ENCODE assay signal across 2 cellular contexts in genomic region chrX:17787557-17787956, GRCh38.
TF ChIP-seq lines count a peak whose summit lies in the region.

No MANE protein-coding gene starts in this region.

TF ChIP-seq in A549, 52 proteins besides CTCF, POLR2A, EP300 and RAD21:
- TF ChIP-seq HMGXB4 (CRISPR knock-in tag; IDR thresholded peaks at IDR 0.05; ENCODE audit: borderline replicate concordance): no peak
- no peak for TF ChIP-seq TP53 (CRISPR knock-in tag; IDR thresholded peaks at IDR 0.05)
- no peak for TF ChIP-seq HEYL (CRISPR knock-in tag; IDR thresholded peaks at IDR 0.05)
- no peak for TF ChIP-seq FOSB (CRISPR knock-in tag; IDR thresholded peaks at IDR 0.05)
- TF ChIP-seq E2F6 (IDR thresholded peaks at IDR 0.05; ENCODE audit: borderline replicate concordance, low read depth): no peak
- no peak for TF ChIP-seq REST (IDR thresholded peaks at IDR 0.05)
- TF ChIP-seq SMC3 (IDR thresholded peaks at IDR 0.05): no peak
- no peak for TF ChIP-seq CBX2 (IDR thresholded peaks at IDR 0.05; ENCODE audit: borderline replicate concordance, low read depth)
- TF ChIP-seq CEBPB (IDR thresholded peaks at IDR 0.05): no peak
- no peak for TF ChIP-seq ZSCAN20 (CRISPR knock-in tag; IDR thresholded peaks at IDR 0.05)
- no peak for TF ChIP-seq NFE2L2 (conservative IDR thresholded peaks at IDR 0.05; ENCODE audit: low read length)
- no peak for TF ChIP-seq MAX (IDR thresholded peaks at IDR 0.05)
- TF ChIP-seq, protein P1, sequence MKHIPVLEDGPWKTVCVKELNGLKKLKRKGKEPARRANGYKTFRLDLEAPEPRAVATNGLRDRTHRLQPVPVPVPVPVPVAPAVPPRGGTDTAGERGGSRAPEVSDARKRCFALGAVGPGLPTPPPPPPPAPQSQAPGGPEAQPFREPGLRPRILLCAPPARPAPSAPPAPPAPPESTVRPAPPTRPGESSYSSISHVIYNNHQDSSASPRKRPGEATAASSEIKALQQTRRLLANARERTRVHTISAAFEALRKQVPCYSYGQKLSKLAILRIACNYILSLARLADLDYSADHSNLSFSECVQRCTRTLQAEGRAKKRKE (CRISPR knock-in tag; IDR thresholded peaks at IDR 0.05; ENCODE audit: low read depth): no peak
- no peak for TF ChIP-seq ESRRA (IDR thresholded peaks at IDR 0.05; ENCODE audit: borderline replicate concordance, low read length)
- no peak for TF ChIP-seq RCOR1 (IDR thresholded peaks at IDR 0.05; ENCODE audit: low read depth, low read length)
- TF ChIP-seq CHD4 (IDR thresholded peaks at IDR 0.05; ENCODE audit: borderline replicate concordance): no peak
- no peak for TF ChIP-seq NR3C1 (IDR thresholded peaks at IDR 0.05)
- no peak for TF ChIP-seq HDAC2 (IDR thresholded peaks at IDR 0.05)
- TF ChIP-seq, protein P2, sequence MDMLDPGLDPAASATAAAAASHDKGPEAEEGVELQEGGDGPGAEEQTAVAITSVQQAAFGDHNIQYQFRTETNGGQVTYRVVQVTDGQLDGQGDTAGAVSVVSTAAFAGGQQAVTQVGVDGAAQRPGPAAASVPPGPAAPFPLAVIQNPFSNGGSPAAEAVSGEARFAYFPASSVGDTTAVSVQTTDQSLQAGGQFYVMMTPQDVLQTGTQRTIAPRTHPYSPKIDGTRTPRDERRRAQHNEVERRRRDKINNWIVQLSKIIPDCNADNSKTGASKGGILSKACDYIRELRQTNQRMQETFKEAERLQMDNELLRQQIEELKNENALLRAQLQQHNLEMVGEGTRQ (IDR thresholded peaks at IDR 0.05): no peak
TF ChIP-seq in A549: peak in this region for 0.

TF ChIP-seq in H1, 55 proteins besides CTCF, POLR2A, EP300 and RAD21:
- TF ChIP-seq TBP (IDR thresholded peaks at IDR 0.05; ENCODE audit: low read depth, low read length) (no peak), ATF3 (IDR thresholded peaks at IDR 0.05; ENCODE audit: insufficient read depth, low read depth, low read length) (no peak), EGR1 (IDR thresholded peaks at IDR 0.05; ENCODE audit: borderline replicate concordance, low read depth, low read length) (no peak), BRCA1 (IDR thresholded peaks at IDR 0.05; ENCODE audit: low read depth, low read length) (no peak), CEBPB (IDR thresholded peaks at IDR 0.05; ENCODE audit: low read depth, low read length) (no peak), BCL11A (IDR thresholded peaks at IDR 0.05; ENCODE audit: low read depth in 2 of 2, low read length in 2 of 2) (no peak), FOSL1 (IDR thresholded peaks at IDR 0.05; ENCODE audit: insufficient read depth, low read depth, low read length) (no peak), JUND (IDR thresholded peaks at IDR 0.05; ENCODE audit: low read length) (no peak), SP1 (IDR thresholded peaks at IDR 0.05; ENCODE audit: low read depth, low read length) (no peak), MAFK (IDR thresholded peaks at IDR 0.05; ENCODE audit: low read depth, low read length) (no peak), CTBP2 (IDR thresholded peaks at IDR 0.05; ENCODE audit: borderline replicate concordance, insufficient read depth, insufficient read length, low read length) (no peak), MAX (IDR thresholded peaks at IDR 0.05) (no peak), HDAC6 (IDR thresholded peaks at IDR 0.05; ENCODE audit: low read depth, low read length) (no peak), ATF2 (IDR thresholded peaks at IDR 0.05; ENCODE audit: low read length) (no peak), SIX5 (IDR thresholded peaks at IDR 0.05; ENCODE audit: low read depth, low read length) (no peak), GABPA (IDR thresholded peaks at IDR 0.05; ENCODE audit: borderline replicate concordance, insufficient read depth, low read length) (no peak), SIN3A (conservative IDR thresholded peaks at IDR 0.05 in 1 of 2, IDR thresholded peaks at IDR 0.05 in 1 of 2; ENCODE audit: low read depth in 1 of 2, low read length in 2 of 2) (no peak)
